ENCODE assay signal across 6 cellular contexts in genomic region chr12:72684491-72684890, GRCh38.
"Had no signal": no experiment of that assay in that cellular context is flagged by ENCODE, and none has a peak within 500 bp of the region (broad histone marks: within the 10 kb centered on the region; RNA-seq: fewer than 3 reads in every experiment).

No MANE protein-coding gene starts in this region.

- DNase-seq: GM23248, GOT3, H7, H9, HCEC 1CT, HFFc6 had no signal
